27 cellular contexts compared by ENCODE assay signal in the genomic region with DNA sequence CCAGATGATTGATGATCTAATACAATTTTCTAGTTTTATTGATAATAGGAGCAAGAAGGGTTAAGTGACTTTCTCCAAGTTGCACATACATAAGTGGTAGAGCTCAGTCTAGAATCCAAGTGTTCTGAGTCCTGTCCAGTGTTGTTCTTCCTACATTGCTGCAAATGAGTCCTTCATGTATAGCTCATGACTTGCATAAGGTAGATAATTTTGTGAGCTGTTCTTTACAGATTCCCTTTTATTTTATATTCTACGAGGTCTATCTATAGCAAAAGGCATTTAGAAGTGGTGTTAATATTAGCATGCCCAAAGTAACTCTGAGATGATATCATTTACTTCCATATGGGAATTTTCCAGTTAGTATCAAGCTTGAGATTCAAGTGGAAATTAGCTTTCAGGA.
"Had no signal": no experiment of that assay in that cellular context is flagged by ENCODE, and none has a peak within 500 bp of the region (broad histone marks: within the 10 kb centered on the region; RNA-seq: fewer than 3 reads in every experiment).

No MANE protein-coding gene starts in this region.

- H3K27me3 ChIP-seq: left lung, right atrium auricular region, right lobe of liver, suprapubic skin, tibial artery, uterus had no signal

- H3K36me3 ChIP-seq: lower lobe of right lung, right atrium auricular region, right lobe of liver, thoracic aorta, tibial artery, uterus had no signal

- H3K4me1 ChIP-seq: left lung, lower lobe of right lung, parathyroid adenoma, psoas muscle, right atrium auricular region, right lobe of liver, suprapubic skin, tibial artery, uterus had no signal

- FAIRE-seq: islet of Langerhans, kidney had no signal

- ATAC-seq: left colon; left lung; lower lobe of right lung; naive thymus-derived CD8-positive, alpha-beta T cell; psoas muscle; right lobe of liver; stimulated activated memory B cell treated with anti-CD40 and anti-IgM and Interleukin-4, amounts not matched to agents 10 μg/mL and 1 μg/mL and 100 μg/mL, for 72 hours; stimulated activated naive CD8-positive, alpha-beta T cell treated with anti-CD3 and anti-CD28 coated beads, Interleukin-15, amount 100 ng/mL, for 72 hours had no signal

- H3K27ac ChIP-seq: left lung, lower lobe of right lung, parathyroid adenoma, psoas muscle, right atrium auricular region, right lobe of liver, suprapubic skin, thoracic aorta, tibial artery, uterus had no signal

- DNase-seq: hypothalamus; immature natural killer cell; kidney; left colon; left lung; lower lobe of right lung; mammary epithelial cell; mesenchymal stem cell; naive thymus-derived CD8-positive, alpha-beta T cell; nucleus accumbens; psoas muscle; right lobe of liver; stimulated activated CD4-positive, alpha-beta T cell treated with anti-CD3 and anti-CD28 coated beads, Interleukin-1b, Interleukin-23, amount 100 ng/mL, for 48 hours; stimulated activated CD4-positive, alpha-beta T cell treated with anti-CD3 and anti-CD28 coated beads, Interleukin-2, amount 100 ng/mL, for 48 hours; stimulated activated CD4-positive, alpha-beta T cell treated with anti-CD3 and anti-CD28 coated beads, Interleukin-4, amount 100 ng/mL, for 4 hours; stimulated activated CD8-positive, alpha-beta memory T cell treated with anti-CD3 and anti-CD28 coated beads, Interleukin-4, amount 100 ng/mL, for 48 hours; stimulated activated naive CD4-positive, alpha-beta T cell treated with Interleukin-2 at 50 U/mL for 16 hours; stimulated activated naive CD8-positive, alpha-beta T cell treated with anti-CD3 and anti-CD28 coated beads, Interleukin-15, amount 100 ng/mL, for 72 hours; tibial artery; uterus had no signal

- H2AFZ ChIP-seq: parathyroid adenoma had no signal

- H3K4me3 ChIP-seq: left lung, lower lobe of right lung, psoas muscle, right atrium auricular region, right lobe of liver, smooth muscle cell, suprapubic skin, thoracic aorta, tibial artery, uterus had no signal

- H3K4me2 ChIP-seq: smooth muscle cell had no signal

- H3K9me3 ChIP-seq: left lung, lower lobe of right lung, psoas muscle, right atrium auricular region, right lobe of liver, suprapubic skin, thoracic aorta, tibial artery, uterus had no signal

- H3K79me2 ChIP-seq: parathyroid adenoma had no signal

- H3K9ac ChIP-seq: parathyroid adenoma had no signal
